In the genomic region with DNA sequence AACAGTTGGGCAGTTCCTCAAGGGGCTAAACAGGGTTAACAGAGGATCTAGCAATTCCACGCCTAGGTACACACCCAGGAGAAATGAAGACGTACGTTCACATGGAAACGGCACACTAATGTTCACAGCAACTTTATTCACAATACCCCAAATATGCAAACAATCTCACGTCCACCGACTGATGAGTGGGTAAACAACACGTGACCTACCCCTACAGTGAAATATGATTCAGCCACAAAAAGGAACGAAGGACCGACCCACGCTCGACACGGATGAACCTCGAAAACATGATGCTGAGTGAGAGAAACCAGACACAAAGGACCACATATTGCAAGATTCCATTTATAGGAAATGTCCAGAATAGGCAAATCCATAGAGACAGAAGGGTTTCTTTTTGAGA, we compare ENCODE assay signal across 1 cellular context.
TF ChIP-seq lines count a peak whose summit lies in the region.

No MANE protein-coding gene starts in this region.

TF ChIP-seq in GM12878, 131 proteins besides CTCF, POLR2A, EP300 and RAD21 (continued from another document):
- TF ChIP-seq, protein P1, sequence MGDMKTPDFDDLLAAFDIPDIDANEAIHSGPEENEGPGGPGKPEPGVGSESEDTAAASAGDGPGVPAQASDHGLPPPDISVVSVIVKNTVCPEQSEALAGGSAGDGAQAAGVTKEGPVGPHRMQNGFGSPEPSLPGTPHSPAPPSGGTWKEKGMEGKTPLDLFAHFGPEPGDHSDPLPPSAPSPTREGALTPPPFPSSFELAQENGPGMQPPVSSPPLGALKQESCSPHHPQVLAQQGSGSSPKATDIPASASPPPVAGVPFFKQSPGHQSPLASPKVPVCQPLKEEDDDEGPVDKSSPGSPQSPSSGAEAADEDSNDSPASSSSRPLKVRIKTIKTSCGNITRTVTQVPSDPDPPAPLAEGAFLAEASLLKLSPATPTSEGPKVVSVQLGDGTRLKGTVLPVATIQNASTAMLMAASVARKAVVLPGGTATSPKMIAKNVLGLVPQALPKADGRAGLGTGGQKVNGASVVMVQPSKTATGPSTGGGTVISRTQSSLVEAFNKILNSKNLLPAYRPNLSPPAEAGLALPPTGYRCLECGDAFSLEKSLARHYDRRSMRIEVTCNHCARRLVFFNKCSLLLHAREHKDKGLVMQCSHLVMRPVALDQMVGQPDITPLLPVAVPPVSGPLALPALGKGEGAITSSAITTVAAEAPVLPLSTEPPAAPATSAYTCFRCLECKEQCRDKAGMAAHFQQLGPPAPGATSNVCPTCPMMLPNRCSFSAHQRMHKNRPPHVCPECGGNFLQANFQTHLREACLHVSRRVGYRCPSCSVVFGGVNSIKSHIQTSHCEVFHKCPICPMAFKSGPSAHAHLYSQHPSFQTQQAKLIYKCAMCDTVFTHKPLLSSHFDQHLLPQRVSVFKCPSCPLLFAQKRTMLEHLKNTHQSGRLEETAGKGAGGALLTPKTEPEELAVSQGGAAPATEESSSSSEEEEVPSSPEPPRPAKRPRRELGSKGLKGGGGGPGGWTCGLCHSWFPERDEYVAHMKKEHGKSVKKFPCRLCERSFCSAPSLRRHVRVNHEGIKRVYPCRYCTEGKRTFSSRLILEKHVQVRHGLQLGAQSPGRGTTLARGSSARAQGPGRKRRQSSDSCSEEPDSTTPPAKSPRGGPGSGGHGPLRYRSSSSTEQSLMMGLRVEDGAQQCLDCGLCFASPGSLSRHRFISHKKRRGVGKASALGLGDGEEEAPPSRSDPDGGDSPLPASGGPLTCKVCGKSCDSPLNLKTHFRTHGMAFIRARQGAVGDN (IDR thresholded peaks at IDR 0.05): no peak
- TF ChIP-seq ZZZ3 (IDR thresholded peaks at IDR 0.05; ENCODE audit: control insufficient read depth, insufficient read length, low read depth): no peak
